1 cellular context compared by ENCODE assay signal in genomic region chr4:138445098-138445497, GRCh38.
TF ChIP-seq lines count a peak whose summit lies in the region.

No MANE protein-coding gene starts in this region.

TF ChIP-seq in SK-N-SH, 30 proteins besides CTCF, POLR2A, EP300 and RAD21 (continued from another document):
- TF ChIP-seq PBX3 (IDR thresholded peaks at IDR 0.05) (peak; percentile 27; the same call in 1 of the 2 replicates), NFIC (IDR thresholded peaks at IDR 0.05; ENCODE audit: borderline replicate concordance) (peak; percentile 26; the same call in 1 of the 2 replicates), ZBTB33 (IDR thresholded peaks at IDR 0.05; ENCODE audit: borderline replicate concordance, low read depth) (no peak)
